In genomic region chr14:77823378-77823777, GRCh38 we compare ENCODE assay signal across 8 cellular contexts.
"Had no signal": no experiment of that assay in that cellular context is flagged by ENCODE, and none has a peak within 500 bp of the region (broad histone marks: within the 10 kb centered on the region; RNA-seq: fewer than 3 reads in every experiment).

No MANE protein-coding gene starts in this region.

- FAIRE-seq: G401.6, GM12878, GM12891, GM12892, GM18507, GM19239 had no signal

- ATAC-seq: GM12878 had no signal

- H3K4me3 ChIP-seq: GM12878 had no signal

- DNase-seq: GDM1, GF-D8 had no signal
